ENCODE assay signal across 8 cellular contexts in genomic region chr13:113862766-113863510, GRCh38. TPM values are rescaled to one million over a fixed set of nuclear protein-coding genes. Genes with fewer than 3 reads are reported as not detected.
DNase-seq lines count a peak whose midpoint lies in the region; ATAC-seq and TF ChIP-seq lines count a peak whose summit lies in the region.

No MANE protein-coding gene starts in this region.

- peaks cover 38% of the 10 kb centered on the region for H3K4me1 ChIP-seq in HUES48 (ENCODE audit: control insufficient read depth, insufficient read depth, low read length)
- peaks cover 6 to 16% of the 10 kb centered on the region in 2 donors for H3K4me1 ChIP-seq in adrenal gland (replicated peaks in 1 of 2)
- peaks cover 62% of the 10 kb centered on the region for H3K4me1 ChIP-seq in left ventricle myocardium inferior

- H3K9me3 ChIP-seq in HUES48 (ENCODE audit: control insufficient read depth, insufficient read depth, low read length) (no peaks in the 10 kb centered on the region), adrenal gland (replicated peaks in 1 of 3) (no peaks in the 10 kb centered on the region), left ventricle myocardium inferior (replicated peaks) (no peaks in the 10 kb centered on the region)

- ATAC-seq in GM19455 (IDR thresholded peaks at IDR 0.05; ENCODE audit: unreplicated experiment) (no peak), GM18868 (IDR thresholded peaks at IDR 0.05; ENCODE audit: unreplicated experiment) (no peak)

- H3K27me3 ChIP-seq in HUES48 (ENCODE audit: control insufficient read depth, insufficient read depth, low read length) (peaks cover 40% of the 10 kb centered on the region), adrenal gland (no peaks in the 10 kb centered on the region), left ventricle myocardium inferior (ENCODE audit: low read depth) (no peaks in the 10 kb centered on the region)

- no peak for TF ChIP-seq POLR2A in adrenal gland (IDR thresholded peaks at IDR 0.05)

- TF ChIP-seq CTCF in GM10266 (IDR thresholded peaks at IDR 0.05; ENCODE audit: control insufficient read depth, insufficient read depth, low read depth, missing control alignments), result no peak
- no peak for TF ChIP-seq CTCF in adrenal gland (IDR thresholded peaks at IDR 0.05)
- TF ChIP-seq CTCF in left ventricle myocardium inferior (IDR thresholded peaks at IDR 0.05; ENCODE audit: borderline replicate concordance), result no peak

- DNase-seq in GM10266 (ENCODE audit: extremely low spot score) (peak; percentile 78), adrenal gland (peak in 5 of 7 donors; percentile 40 to 57 (median 45)), left ventricle myocardium inferior (peak; percentile 68), pons (ENCODE audit: low spot score) (peak; percentile 36), NCI-H510A treated with DMSO at 0.1 percent for 48 hours (lab: John Stamatoyannopoulos, UW) (no peak)

- intact Hi-C loops in adrenal gland (cut with DNase I) (no loop called here), left ventricle myocardium inferior (cut with micrococcal nuclease) (no loop called here)

- H3K4me3 ChIP-seq in HUES48 (ENCODE audit: low read depth, low read length) (peak overlapping the region; percentile 70), adrenal gland (peak overlapping the region in 2 of 4 donors; percentile 50 to 75), left ventricle myocardium inferior (peak overlapping the region; percentile 97)

- 32 to 61% (median 43%) methylated on average over 25 to 65 of the region's 69 CpGs for WGBS in adrenal gland, 4 donors

- H3K27ac ChIP-seq in HUES48 (ENCODE audit: low read depth, low read length) (no peak overlapping the region), adrenal gland (peak overlapping the region in 4 of 5 donors; percentile 45 to 88 (median 68)), left ventricle myocardium inferior (replicated peaks) (peak overlapping the region; percentile 99)

- no peaks in the 10 kb centered on the region for H3K36me3 ChIP-seq in HUES48 (ENCODE audit: control insufficient read depth, insufficient read depth, low read length)
- no peaks in the 10 kb centered on the region for H3K36me3 ChIP-seq in adrenal gland (replicated peaks in 1 of 2)
- H3K36me3 ChIP-seq in left ventricle myocardium inferior, result peaks cover 21% of the 10 kb centered on the region

- H3K9ac ChIP-seq in HUES48 (ENCODE audit: low read depth, low read length), result no peak overlapping the region

RNA-seq across cellular contexts. Expression of gene GAS6, which starts 0.9 kb away (rescaled TPM):
- total RNA-seq in adrenal gland (100 to 1,000 TPM in 2 of 8 donors, 10 to 100 TPM in 6; 33.6 to 109 (median 82.9) TPM), left ventricle myocardium inferior (186 TPM)
- 10 to 100 TPM in 2 of 3 donors, 1 to 10 TPM in 1; 7.1 to 90.5 (median 90.4) TPM for polyA plus RNA-seq in adrenal gland
